Comparison of ENCODE assay signal across 1 cellular context in genomic region chr2:12514168-12514567, GRCh38.
TF ChIP-seq lines count a peak whose summit lies in the region.

No MANE protein-coding gene starts in this region.

TF ChIP-seq in HepG2, 621 proteins besides CTCF, POLR2A, EP300 and RAD21:
- TF ChIP-seq PCBP2 (optimal IDR thresholded peaks at IDR 0.05; ENCODE audit: low read depth, low read length, poor library complexity, severe bottlenecking) (no peak), GPN1 (CRISPR knock-in tag; IDR thresholded peaks at IDR 0.05; ENCODE audit: borderline replicate concordance) (no peak), PAF1 (CRISPR knock-in tag; IDR thresholded peaks at IDR 0.05) (no peak), BRF2 (CRISPR knock-in tag; IDR thresholded peaks at IDR 0.05) (no peak), CAMTA2 (CRISPR knock-in tag; IDR thresholded peaks at IDR 0.05; ENCODE audit: borderline replicate concordance) (no peak), SMAD9 (CRISPR knock-in tag; IDR thresholded peaks at IDR 0.05) (no peak), ZNF770 (CRISPR knock-in tag; IDR thresholded peaks at IDR 0.05) (no peak), GPBP1L1 (CRISPR knock-in tag; IDR thresholded peaks at IDR 0.05) (no peak), NFAT5 (CRISPR knock-in tag; IDR thresholded peaks at IDR 0.05) (no peak), SAP130 (CRISPR knock-in tag; IDR thresholded peaks at IDR 0.05; ENCODE audit: low read depth) (no peak), POLR2AphosphoS5 (IDR thresholded peaks at IDR 0.05; ENCODE audit: low read depth, low read length) (no peak)
